8 cellular contexts compared by ENCODE assay signal in the genomic region with DNA sequence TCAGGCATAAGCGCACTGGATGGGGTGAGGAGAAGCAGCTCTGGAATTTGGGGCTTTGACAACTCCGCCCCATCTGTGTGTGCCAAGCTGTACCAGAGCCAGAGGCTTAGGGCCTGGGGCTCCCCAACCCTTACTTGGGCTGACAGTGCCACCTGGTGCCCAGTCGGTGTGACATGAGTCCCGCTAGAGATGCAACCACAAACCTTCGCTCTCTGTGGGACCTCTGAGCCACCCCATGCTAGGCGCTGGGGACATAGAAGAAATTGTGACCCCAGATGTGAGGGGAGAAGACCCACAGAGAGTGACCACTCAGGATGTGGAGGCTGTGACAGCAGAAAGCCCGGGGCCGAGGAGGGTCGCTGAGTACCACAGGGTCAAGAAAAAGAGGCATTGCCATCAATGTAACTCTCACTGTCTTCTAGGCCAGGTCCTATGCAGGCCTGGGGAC. TPM values are rescaled to one million over a fixed set of nuclear protein-coding genes. Genes with fewer than 3 reads are reported as not detected.
DNase-seq lines count a peak whose midpoint lies in the region; ATAC-seq and TF ChIP-seq lines count a peak whose summit lies in the region.

No MANE protein-coding gene starts in this region.

- H3K27me3 Mint-ChIP-seq in endodermal cell (ENCODE audit: insufficient read depth), result peaks cover 3% of the 10 kb centered on the region

- WGBS in endodermal cell (ENCODE audit: insufficient coverage in 1 of 2, insufficient read length in 1 of 2), 2 experiments, result 46 to 50% methylated on average over 9 of the region's 9 CpGs

- H3K36me3 ChIP-seq in endodermal cell (ENCODE audit: control insufficient read depth, insufficient read depth, low read length), result no peaks in the 10 kb centered on the region

- DNase-seq in SIG-M5 treated with dmso at 0.1 percent for 504 hours (lab: John Stamatoyannopoulos, UW; ENCODE audit: unreplicated experiment), result peak; percentile 62
- DNase-seq in SIG-M5 (lab: John Stamatoyannopoulos, UW), result no peak
- peak; percentile 17 for DNase-seq in NCI-H748 treated with DMSO at 0.1 percent for 48 hours (lab: John Stamatoyannopoulos, UW)
- peak; percentile 88 for DNase-seq in activated CD8-positive, alpha-beta memory T cell treated with anti-CD3 and anti-CD28 coated beads for 24 hours
- peak; percentile 91 for DNase-seq in endodermal cell
- peak; percentile 86 for DNase-seq in mucosa of gallbladder (ENCODE audit: low spot score)
- peak; percentile 58 to 60 for DNase-seq in stimulated activated CD8-positive, alpha-beta memory T cell treated with anti-CD3 and anti-CD28 coated beads, Interleukin-2, amount 100 ng/mL, for 48 hours (ENCODE audit: low read depth in 2 of 2)

- H3K4me1 Mint-ChIP-seq in endodermal cell, result no peaks in the 10 kb centered on the region

- H3K9ac ChIP-seq in endodermal cell (ENCODE audit: extremely low read depth, low read length, poor library complexity, severe bottlenecking), result no peak overlapping the region

- no peaks in the 10 kb centered on the region for H3K9me3 Mint-ChIP-seq in endodermal cell

- H3K27ac Mint-ChIP-seq in endodermal cell, result no peak overlapping the region

- peak; percentile 88 for TF ChIP-seq CTCF in endodermal cell (conservative IDR thresholded peaks at IDR 0.05)

- no peak overlapping the region for H3K27ac ChIP-seq in endodermal cell (ENCODE audit: low read depth, low read length)

- H3K27me3 ChIP-seq in endodermal cell (ENCODE audit: control insufficient read depth, insufficient read depth, low read length, poor library complexity, severe bottlenecking), result no peaks in the 10 kb centered on the region

- no peaks in the 10 kb centered on the region for H3K9me3 ChIP-seq in endodermal cell (ENCODE audit: control insufficient read depth, low read length)

- no peaks in the 10 kb centered on the region for H3K4me1 ChIP-seq in endodermal cell (ENCODE audit: control insufficient read depth, insufficient read depth, low read length)

- peak; percentile 80 for ATAC-seq in HG03159 (IDR thresholded peaks at IDR 0.05; ENCODE audit: unreplicated experiment)

- H3K4me3 Mint-ChIP-seq in endodermal cell, result no peak overlapping the region

- no peaks in the 10 kb centered on the region for H3K36me3 Mint-ChIP-seq in endodermal cell (ENCODE audit: low read depth)

- H3K4me3 ChIP-seq in endodermal cell (ENCODE audit: low read length), result no peak overlapping the region

RNA-seq across cellular contexts. Expression of a gene that starts 36.0 kb away (rescaled TPM):
- 10 to 100 TPM; 14.0 to 17.6 TPM for total RNA-seq in endodermal cell
- polyA plus RNA-seq in endodermal cell (2013, experiment 1 of 2), result 18.0 TPM
- 19.5 TPM for polyA plus RNA-seq in endodermal cell (2013, experiment 2 of 2)
- total RNA-seq in mucosa of gallbladder, result 56.4 TPM

RNA-seq across cellular contexts. Expression of a gene that starts 40.0 kb away (rescaled TPM):
- under 1 TPM; 0.60 to 0.62 TPM for total RNA-seq in endodermal cell
- 0.25 TPM for polyA plus RNA-seq in endodermal cell (2013, experiment 1 of 2)
- polyA plus RNA-seq in endodermal cell (2013, experiment 2 of 2), result 0.54 TPM
- total RNA-seq in mucosa of gallbladder, result 12.6 TPM
